1 cellular context compared by ENCODE assay signal in the genomic region with DNA sequence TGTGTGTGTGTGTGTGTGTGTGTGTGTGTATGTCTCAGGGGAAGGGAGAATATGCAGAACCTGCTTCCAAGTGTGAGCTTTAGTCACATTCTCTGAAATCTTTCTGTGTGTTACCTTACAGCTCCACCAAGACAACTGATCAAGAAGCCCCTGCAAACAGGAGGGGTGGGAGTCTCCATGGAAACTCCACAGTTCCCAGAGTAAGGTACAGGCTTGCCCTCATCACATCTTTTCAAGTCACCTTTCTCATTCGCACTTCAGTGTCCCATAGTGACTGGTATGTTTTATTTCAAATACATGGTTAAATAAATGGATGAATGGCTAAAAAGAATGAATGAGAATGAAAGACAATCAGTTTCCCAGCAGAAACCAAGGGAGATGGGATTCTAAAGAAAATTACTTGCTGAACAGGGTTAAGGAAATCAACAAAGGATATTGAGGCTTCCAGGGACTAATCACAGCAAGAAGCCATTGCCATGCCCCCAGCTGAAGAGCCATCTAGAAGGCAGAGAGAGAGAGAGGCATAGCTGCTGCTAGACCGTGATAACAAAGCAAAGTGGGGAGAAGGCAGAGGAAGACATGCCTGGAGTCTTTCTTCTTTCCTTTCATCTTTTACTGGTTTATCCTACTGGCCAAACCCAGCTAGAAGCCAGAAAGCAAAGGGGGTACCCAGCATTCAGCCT.
TF ChIP-seq lines count a peak whose summit lies in the region.

No MANE protein-coding gene starts in this region.

TF ChIP-seq in WTC11, 78 proteins besides CTCF, POLR2A, EP300 and RAD21 (continued from another document):
- TF ChIP-seq, protein P1, sequence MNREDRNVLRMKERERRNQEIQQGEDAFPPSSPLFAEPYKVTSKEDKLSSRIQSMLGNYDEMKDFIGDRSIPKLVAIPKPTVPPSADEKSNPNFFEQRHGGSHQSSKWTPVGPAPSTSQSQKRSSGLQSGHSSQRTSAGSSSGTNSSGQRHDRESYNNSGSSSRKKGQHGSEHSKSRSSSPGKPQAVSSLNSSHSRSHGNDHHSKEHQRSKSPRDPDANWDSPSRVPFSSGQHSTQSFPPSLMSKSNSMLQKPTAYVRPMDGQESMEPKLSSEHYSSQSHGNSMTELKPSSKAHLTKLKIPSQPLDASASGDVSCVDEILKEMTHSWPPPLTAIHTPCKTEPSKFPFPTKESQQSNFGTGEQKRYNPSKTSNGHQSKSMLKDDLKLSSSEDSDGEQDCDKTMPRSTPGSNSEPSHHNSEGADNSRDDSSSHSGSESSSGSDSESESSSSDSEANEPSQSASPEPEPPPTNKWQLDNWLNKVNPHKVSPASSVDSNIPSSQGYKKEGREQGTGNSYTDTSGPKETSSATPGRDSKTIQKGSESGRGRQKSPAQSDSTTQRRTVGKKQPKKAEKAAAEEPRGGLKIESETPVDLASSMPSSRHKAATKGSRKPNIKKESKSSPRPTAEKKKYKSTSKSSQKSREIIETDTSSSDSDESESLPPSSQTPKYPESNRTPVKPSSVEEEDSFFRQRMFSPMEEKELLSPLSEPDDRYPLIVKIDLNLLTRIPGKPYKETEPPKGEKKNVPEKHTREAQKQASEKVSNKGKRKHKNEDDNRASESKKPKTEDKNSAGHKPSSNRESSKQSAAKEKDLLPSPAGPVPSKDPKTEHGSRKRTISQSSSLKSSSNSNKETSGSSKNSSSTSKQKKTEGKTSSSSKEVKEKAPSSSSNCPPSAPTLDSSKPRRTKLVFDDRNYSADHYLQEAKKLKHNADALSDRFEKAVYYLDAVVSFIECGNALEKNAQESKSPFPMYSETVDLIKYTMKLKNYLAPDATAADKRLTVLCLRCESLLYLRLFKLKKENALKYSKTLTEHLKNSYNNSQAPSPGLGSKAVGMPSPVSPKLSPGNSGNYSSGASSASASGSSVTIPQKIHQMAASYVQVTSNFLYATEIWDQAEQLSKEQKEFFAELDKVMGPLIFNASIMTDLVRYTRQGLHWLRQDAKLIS (CRISPR knock-in tag; IDR thresholded peaks at IDR 0.05; ENCODE audit: borderline replicate concordance), result no peak
- TF ChIP-seq, protein P2, sequence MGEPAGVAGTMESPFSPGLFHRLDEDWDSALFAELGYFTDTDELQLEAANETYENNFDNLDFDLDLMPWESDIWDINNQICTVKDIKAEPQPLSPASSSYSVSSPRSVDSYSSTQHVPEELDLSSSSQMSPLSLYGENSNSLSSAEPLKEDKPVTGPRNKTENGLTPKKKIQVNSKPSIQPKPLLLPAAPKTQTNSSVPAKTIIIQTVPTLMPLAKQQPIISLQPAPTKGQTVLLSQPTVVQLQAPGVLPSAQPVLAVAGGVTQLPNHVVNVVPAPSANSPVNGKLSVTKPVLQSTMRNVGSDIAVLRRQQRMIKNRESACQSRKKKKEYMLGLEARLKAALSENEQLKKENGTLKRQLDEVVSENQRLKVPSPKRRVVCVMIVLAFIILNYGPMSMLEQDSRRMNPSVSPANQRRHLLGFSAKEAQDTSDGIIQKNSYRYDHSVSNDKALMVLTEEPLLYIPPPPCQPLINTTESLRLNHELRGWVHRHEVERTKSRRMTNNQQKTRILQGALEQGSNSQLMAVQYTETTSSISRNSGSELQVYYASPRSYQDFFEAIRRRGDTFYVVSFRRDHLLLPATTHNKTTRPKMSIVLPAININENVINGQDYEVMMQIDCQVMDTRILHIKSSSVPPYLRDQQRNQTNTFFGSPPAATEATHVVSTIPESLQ (CRISPR knock-in tag; IDR thresholded peaks at IDR 0.05), result no peak
